Comparison of ENCODE assay signal across 2 cellular contexts in genomic region chr14:20707622-20708021, GRCh38.
TF ChIP-seq lines count a peak whose summit lies in the region.

No MANE protein-coding gene starts in this region.

TF ChIP-seq in A549, 52 proteins besides CTCF, POLR2A, EP300 and RAD21:
- TF ChIP-seq RCOR1 (IDR thresholded peaks at IDR 0.05; ENCODE audit: low read depth, low read length) (no peak), SREBF2 (IDR thresholded peaks at IDR 0.05) (no peak), NPAS2 (CRISPR knock-in tag; IDR thresholded peaks at IDR 0.05; ENCODE audit: borderline replicate concordance) (no peak), NFE2L2 (conservative IDR thresholded peaks at IDR 0.05; ENCODE audit: low read length) (no peak), HMGXB4 (CRISPR knock-in tag; IDR thresholded peaks at IDR 0.05; ENCODE audit: borderline replicate concordance) (no peak), KDM1A (IDR thresholded peaks at IDR 0.05; ENCODE audit: low read depth) (no peak), EHMT2 (IDR thresholded peaks at IDR 0.05; ENCODE audit: low read depth) (no peak), USF2 (IDR thresholded peaks at IDR 0.05) (no peak), HOXB5 (CRISPR knock-in tag; IDR thresholded peaks at IDR 0.05) (no peak), MAX (IDR thresholded peaks at IDR 0.05) (no peak)

TF ChIP-seq in endothelial cell of umbilical vein, 7 proteins besides CTCF, POLR2A, EP300 and RAD21:
- TF ChIP-seq FOS (IDR thresholded peaks at IDR 0.05; ENCODE audit: borderline replicate concordance, insufficient read depth, low read length) (no peak), GATA2 (IDR thresholded peaks at IDR 0.05; ENCODE audit: insufficient read depth, insufficient read length, low read depth, low read length) (peak; percentile 36)
